In genomic region chr6:16770701-16771569, GRCh38 we compare ENCODE assay signal across 8 cellular contexts. TPM values are rescaled to one million over a fixed set of nuclear protein-coding genes. Genes with fewer than 3 reads are reported as not detected.
DNase-seq lines count a peak whose midpoint lies in the region; ATAC-seq, FAIRE-seq and TF ChIP-seq lines count a peak whose summit lies in the region.

No MANE protein-coding gene starts in this region.

- CTCF ChIA-PET in GM12878 (lab: Yijun Ruan, JAX), result interaction anchor here (0.6 to 6.2 kb wide), 55 partner anchors 8 to 563 kb away, joined by 3 to 51 read pairs (median 4); partner anchors contain the start of gene ATXN1

- peak overlapping the region; percentile 85 for H3K27ac Mint-ChIP-seq in HFFc6

- H3K9me3 ChIP-seq in GM12878 (replicated peaks; ENCODE audit: control insufficient read depth, insufficient read depth, low read length) (no peaks in the 10 kb centered on the region), kidney (ENCODE audit: control insufficient read depth in 1 of 2, low read length in 2 of 2) (no peaks in the 10 kb centered on the region)

- no peak overlapping the region for H3K4me2 ChIP-seq in GM12878 (ENCODE audit: control insufficient read depth, insufficient read depth)

- H3K4me3 ChIP-seq in GM12878, result no peak overlapping the region
- H3K4me3 ChIP-seq in kidney (ENCODE audit: low read length in 2 of 2), result no peak overlapping the region

- H3K4me1 ChIP-seq in GM12878 (ENCODE audit: control insufficient read depth, insufficient read depth, low read length) (no peaks in the 10 kb centered on the region; the same call in 1 of the 2 replicates), kidney (ENCODE audit: control insufficient read depth in 1 of 2, insufficient read depth in 1 of 2, low read depth in 1 of 2, low read length in 2 of 2) (peaks cover 0 to 2% of the 10 kb centered on the region in 2 donors)

- TF ChIP-seq CTCF in GM12873 (IDR thresholded peaks at IDR 0.05; ENCODE audit: insufficient read depth, low read depth, low read length, missing control alignments) (peak; percentile 93), HFFc6 (IDR thresholded peaks at IDR 0.05) (peak; percentile 89), GM12878 (IDR thresholded peaks at IDR 0.05 in 2 of 3, conservative IDR thresholded peaks at IDR 0.05 in 1 of 3; ENCODE audit: control insufficient read depth in 2 of 3, extremely low read depth in 1 of 3, insufficient read depth in 1 of 3, low read depth in 3 of 3, low read length in 3 of 3) (peak; percentile 89 to 98 (median 94)), kidney (IDR thresholded peaks at IDR 0.05; ENCODE audit: borderline replicate concordance, extremely low read depth, insufficient read depth) (peak; percentile 89)

- H3K9me3 Mint-ChIP-seq in HFFc6, result no peaks in the 10 kb centered on the region

- no peaks in the 10 kb centered on the region for H3K36me3 ChIP-seq in GM12878 (ENCODE audit: control insufficient read depth in 2 of 2, insufficient read depth in 2 of 2, low read length in 1 of 2)
- H3K36me3 ChIP-seq in kidney (ENCODE audit: control insufficient read depth in 1 of 2, insufficient read depth in 2 of 2, low read length in 2 of 2), result no peaks in the 10 kb centered on the region

- no peaks in the 10 kb centered on the region for H3K79me2 ChIP-seq in GM12878 (ENCODE audit: control insufficient read depth, insufficient read depth, low read length)

- no TSS peak for BruUV-seq in GM12878 (replicated peaks; lab: Mats Ljungman, UMichigan)

- FAIRE-seq in GM12878 (lab: Jason Lieb, UNC), result peak; percentile 7
- no peak for FAIRE-seq in kidney (lab: Jason Lieb, UNC)

- peak overlapping the region; percentile 78 for H3K4me3 Mint-ChIP-seq in HFFc6

- intact Hi-C loops in GM12878 (cut with micrococcal nuclease; ENCODE audit: unreplicated experiment) (loop anchor here (2.0 kb wide), 1 partner anchor 316 kb away; no protein-coding TSS in a partner anchor), kidney (cut with DNase I) (no loop called here)

- H3K9ac ChIP-seq in GM12878 (ENCODE audit: control insufficient read depth, insufficient read depth, low read length) (no peak overlapping the region), kidney (ENCODE audit: low read length in 2 of 2) (no peak overlapping the region)

- peak; percentile 87 for ATAC-seq in GM12878
- no peak for ATAC-seq in HG03097 (IDR thresholded peaks at IDR 0.05; ENCODE audit: low FRiP score, unreplicated experiment)

- POLR2A ChIA-PET in GM12878 (lab: Charles Lee), result no interaction called here

- H3K4me1 Mint-ChIP-seq in HFFc6 (ENCODE audit: low read depth), result peaks cover 69% of the 10 kb centered on the region

- H3K36me3 Mint-ChIP-seq in HFFc6 (ENCODE audit: low read depth), result no peaks in the 10 kb centered on the region

- no peak overlapping the region for H3K27ac ChIP-seq in GM12878 (ENCODE audit: control insufficient read depth, insufficient read depth)
- no peak overlapping the region for H3K27ac ChIP-seq in kidney (ENCODE audit: low read depth in 2 of 2, low read length in 2 of 2)

- DNase-seq in HFFc6 (peak; percentile 74), NCI-H1436 (lab: John Stamatoyannopoulos, UW) (peak; percentile 66), UCSD-AML1 (lab: John Stamatoyannopoulos, UW; ENCODE audit: unreplicated experiment) (peak; percentile 72), GM12878 (ENCODE audit: low read depth, low spot score) (no peak), kidney (peak; percentile 91)
- DNase-seq in stimulated activated CD4-positive, alpha-beta T cell treated with anti-CD3 and anti-CD28 coated beads, Interleukin-1b, Interleukin-23, amount 100 ng/mL, for 48 hours, result peak; percentile 76

- peak overlapping the region; percentile 49; the same call in 1 of the 2 replicates for H2AFZ ChIP-seq in GM12878 (ENCODE audit: control insufficient read depth, low read depth, low read length)

- H3K27me3 ChIP-seq in GM12878 (replicated peaks in 1 of 2; ENCODE audit: control insufficient read depth in 2 of 2, insufficient read depth in 2 of 2, low read length in 1 of 2), result no peaks in the 10 kb centered on the region

- WGBS in GM12878 (ENCODE audit: insufficient coverage, insufficient replicate concordance, low lambda C conversion rate, missing lambda C conversion rate), result 26% methylated on average over 16 of the region's 16 CpGs

- no peak for TF ChIP-seq POLR2A in GM12878 (IDR thresholded peaks at IDR 0.05; ENCODE audit: low read depth, low read length)

- in situ Hi-C loops in GM12878 (cut with MboI), result loop anchor here (10.0 kb wide), 1 partner anchor 194 kb away; no protein-coding TSS in a partner anchor

- H3K27me3 Mint-ChIP-seq in HFFc6 (ENCODE audit: insufficient read depth), result no peaks in the 10 kb centered on the region; the same call in 1 of the 2 replicates

- SMC1A ChIA-PET in GM12878 (lab: Charles Lee; ENCODE audit: uncharacterized antibody, unreplicated experiment), result interaction anchor here (0.6 to 3.7 kb wide), 19 partner anchors 7 to 485 kb away, joined by 3 to 27 read pairs (median 4); no protein-coding TSS in a partner anchor

- peak; percentile 72 for TF ChIP-seq RAD21 in GM12878 (IDR thresholded peaks at IDR 0.05; ENCODE audit: insufficient read depth, low read depth, low read length)

- 0 out of 4 replicates have a peak, but pooled peaks of 1 of the 2 experiments have one; percentile 18 for TF ChIP-seq EP300 in GM12878 (IDR thresholded peaks at IDR 0.05; ENCODE audit: borderline replicate concordance in 1 of 2, control insufficient read depth in 1 of 2, low read depth in 2 of 2, low read length in 2 of 2)

- RAD21 ChIA-PET in GM12878 (lab: Charles Lee; ENCODE audit: unreplicated experiment), result interaction anchor here (0.9 to 1.8 kb wide), 17 partner anchors 9 to 485 kb away, joined by 3 to 13 read pairs (median 4); partner anchors contain the start of gene ATXN1

- H4K20me1 ChIP-seq in GM12878 (ENCODE audit: control insufficient read depth, insufficient read depth), result no peaks in the 10 kb centered on the region

TF ChIP-seq in GM12878, 131 proteins besides CTCF, POLR2A, EP300 and RAD21 (continues in another document):
- no peak for TF ChIP-seq PBX3 (IDR thresholded peaks at IDR 0.05; ENCODE audit: insufficient replicate concordance, low read depth, low read length)
- TF ChIP-seq RCOR1 (conservative IDR thresholded peaks at IDR 0.05; ENCODE audit: low read depth, low read length), result no peak
- TF ChIP-seq MEF2A (IDR thresholded peaks at IDR 0.05; ENCODE audit: insufficient read depth, low read depth, low read length), result no peak
- no peak for TF ChIP-seq BRCA1 (IDR thresholded peaks at IDR 0.05; ENCODE audit: low read depth, low read length)
- TF ChIP-seq TBL1XR1 (IDR thresholded peaks at IDR 0.05; ENCODE audit: low read depth, low read length), result 0 out of 2 replicates have a peak, but pooled peaks have one; percentile 33
- TF ChIP-seq HCFC1 (IDR thresholded peaks at IDR 0.05; ENCODE audit: low read length), result no peak
- no peak for TF ChIP-seq BCLAF1 (IDR thresholded peaks at IDR 0.05)

RNA-seq across cellular contexts. Expression of gene ATXN1, which starts 9.7 kb away (rescaled TPM):
- total RNA-seq in HFFc6 (2021; fragmentation: NEBNext Ultra II Directional; extraction: Animal tissue kit (Norgen Biotek cat#: 25700)), result 10 to 100 TPM; 28.2 to 41.5 (median 30.5) TPM
- total RNA-seq in GM12878 (2013; cell fraction: nucleolus; rRNA removed), result 540 and 542 TPM in 2 replicates
- 36.5 and 38.5 TPM in 2 replicates for total RNA-seq in GM12878 (2014; rRNA removed)
- total RNA-seq in GM12878 (2014; rRNA removed; fragmentation: Illumina TruSeq; extraction: Trizol), result 22.8 and 23.3 TPM in 2 replicates
- 46.3 and 51.2 TPM in 2 replicates for total RNA-seq in GM12878 (2021)
- polyA plus RNA-seq in GM12878 (2011; ENCODE audit: low read depth), result 16.7 TPM
- 50.7 and 55.4 TPM in 2 replicates for polyA plus RNA-seq in GM12878 (2011; rRNA removed)
- 40.5 and 61.2 TPM in 2 replicates for polyA plus RNA-seq in GM12878 (2011; cell fraction: cytosol; rRNA removed)
- polyA plus RNA-seq in GM12878 (2011; cell fraction: nucleus; rRNA removed), result 98.3 and 141 TPM in 2 replicates
- 14.8 and 21.3 TPM in 2 replicates for polyA plus RNA-seq in GM12878 (2012)
- polyA plus RNA-seq in GM12878 (2014; fragmentation: Illumina TruSeq; extraction: Trizol), result 15.6 and 20.6 TPM in 2 replicates
- polyA plus RNA-seq in GM12878 (2014; fragmentation: Nextera tagmentation; extraction: Ambion mirVana), result 10 to 100 TPM; 12.2 to 13.7 TPM
- 18.2 and 20.4 TPM in 2 replicates for polyA plus RNA-seq in GM12878 (2014; rRNA removed)
- 10 to 100 TPM; 17.9 to 23.7 TPM for polyA plus RNA-seq in GM12878 (2016; fragmentation: Nextera tagmentation; extraction: Ambion mirVana)
- 125 and 130 TPM in 2 replicates for polyA minus RNA-seq in GM12878 (2011; rRNA and poly(A)+ RNA removed)
- polyA minus RNA-seq in GM12878 (2011; cell fraction: cytosol; rRNA and poly(A)+ RNA removed), result 52.1 and 57.6 TPM in 2 replicates
- polyA minus RNA-seq in GM12878 (2011; cell fraction: nucleus; rRNA and poly(A)+ RNA removed), result 137 and 248 TPM in 2 replicates
- total RNA-seq in kidney, result 58.2 TPM
- 4.2 TPM for polyA plus RNA-seq in kidney (ENCODE audit: insufficient read depth, low read depth, low replicate concordance)
